ENCODE assay signal across 8 cellular contexts in the genomic region with DNA sequence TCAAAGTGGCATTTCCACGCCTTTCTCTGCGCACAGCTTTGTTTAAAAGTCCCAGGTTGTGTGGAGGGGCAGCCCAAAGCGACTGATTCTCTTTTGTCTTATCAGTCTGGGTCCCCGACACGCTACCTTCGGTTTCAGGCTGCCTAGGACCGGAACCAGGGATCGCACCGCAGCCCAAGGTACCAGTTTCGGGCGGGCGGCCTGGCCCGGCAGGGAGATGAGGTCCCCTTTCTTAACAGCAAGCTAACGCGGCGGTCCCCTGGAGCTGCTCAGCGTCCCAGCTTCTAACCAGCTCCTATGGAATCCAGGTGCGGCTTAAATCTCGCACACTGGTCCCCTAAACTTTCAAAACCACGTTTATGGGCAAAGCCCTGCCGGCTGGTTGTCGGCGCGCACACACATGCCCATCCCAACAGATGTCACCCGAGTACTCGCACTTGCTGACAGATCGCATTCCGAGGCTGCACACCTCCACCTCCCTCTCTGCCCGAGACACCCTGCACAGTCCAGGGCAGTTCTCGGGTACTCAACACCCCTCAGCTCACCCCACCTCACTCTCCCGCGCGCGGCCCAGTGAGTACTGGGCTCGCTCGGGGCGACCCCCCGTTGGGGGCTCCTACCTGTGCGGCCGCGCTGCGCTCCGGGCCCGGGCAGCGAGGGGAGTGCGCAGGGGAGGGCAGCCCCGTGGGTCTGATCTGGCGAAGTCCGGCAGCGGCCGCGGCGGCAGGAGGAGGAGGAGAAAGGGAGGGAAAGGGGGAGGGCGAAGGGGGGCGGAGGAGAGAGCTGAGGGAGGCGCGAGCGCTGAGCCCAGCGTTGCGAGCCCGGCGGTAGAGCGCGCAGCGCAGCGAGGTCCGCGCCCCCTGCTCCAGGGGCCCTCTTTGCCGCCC. TPM values are rescaled to one million over a fixed set of nuclear protein-coding genes. Genes with fewer than 3 reads are reported as not detected.
DNase-seq lines count a peak whose midpoint lies in the region; ATAC-seq and TF ChIP-seq lines count a peak whose summit lies in the region.

EFEMP1 (minus strand) TSS at position 692 of the 887 bp plus-strand sequence. CDS start 1,342 bp downstream, outside the sequence.

- 0 out of 2 replicates have a peak, but pooled peaks have one; percentile 1 for TF ChIP-seq RAD21 in IMR-90 (IDR thresholded peaks at IDR 0.05; ENCODE audit: low read length)

- H2AFZ ChIP-seq in IMR-90 (replicated peaks; ENCODE audit: low read length, poor library complexity): peak within 1 kb of the TSS; percentile 95

- H2BK15ac ChIP-seq in IMR-90 (ENCODE audit: low read depth, low read length): peak within 1 kb of the TSS; percentile 88; the same call in 1 of the 3 replicates

- TF ChIP-seq POLR2A in IMR-90 (IDR thresholded peaks at IDR 0.05; ENCODE audit: low read depth, low read length) (0 out of 2 replicates have a peak, but pooled peaks have one; percentile 28), prostate gland (IDR thresholded peaks at IDR 0.05) (peak; percentile 46)

- no peaks in the 10 kb centered on the region; the same call in 1 of the 2 replicates for H3K9me1 ChIP-seq in IMR-90 (ENCODE audit: insufficient read depth, low read length)

- peak within 1 kb of the TSS; percentile 38 for H2AK9ac ChIP-seq in IMR-90 (replicated peaks; ENCODE audit: low read depth, low read length, poor library complexity)

- in situ Hi-C loops in IMR-90 (cut with MboI; ENCODE audit: low sequenced_read_pairs): no loop called here

- no peaks in the 10 kb centered on the region for H4K20me1 ChIP-seq in IMR-90 (ENCODE audit: insufficient read depth, low read length)

- H3K27me3 ChIP-seq in IMR-90 (ENCODE audit: control insufficient read depth, insufficient read depth, low read length): peaks cover 4% of the 10 kb centered on the region; the same call in 1 of the 2 replicates
- H3K27me3 ChIP-seq in adipocyte (replicated peaks; ENCODE audit: control insufficient read depth, insufficient read depth, low read length): peaks cover 6% of the 10 kb centered on the region
- no peaks in the 10 kb centered on the region for H3K27me3 ChIP-seq in prostate gland (replicated peaks; ENCODE audit: insufficient read depth)

- H3K4me3 ChIP-seq in IMR-90 (ENCODE audit: insufficient read depth, low read depth, low read length): peak within 1 kb of the TSS; percentile 92
- peak within 1 kb of the TSS; percentile 94 for H3K4me3 ChIP-seq in adipocyte (ENCODE audit: low read length)
- peak within 1 kb of the TSS; percentile 51 to 58 for H3K4me3 ChIP-seq in prostate gland

- peak within 1 kb of the TSS; percentile 99 for H3K4me2 ChIP-seq in IMR-90 (ENCODE audit: low read depth, low read length)

- H3K4ac ChIP-seq in IMR-90 (ENCODE audit: low read depth, low read length): peak within 1 kb of the TSS; percentile 76

- H4K8ac ChIP-seq in IMR-90 (ENCODE audit: low read depth in 2 of 2, low read length in 2 of 2): peak within 1 kb of the TSS; percentile 25 to 63; a peak in 2 of 4 replicates

- peak within 1 kb of the TSS; percentile 30 for H3K56ac ChIP-seq in IMR-90 (ENCODE audit: extremely low read depth, insufficient read depth, low read length)

- CTCF ChIA-PET in IMR-90 (lab: Yijun Ruan, JAX): no interaction called here

- WGBS in IMR-90 (ENCODE audit: extremely low coverage in 2 of 2, insufficient read length in 1 of 2), 2 experiments: 2% methylated on average over 25 of the region's 69 CpGs; no CpG with 5 or more reads in 1 of the 2 experiments
- WGBS in prostate gland: 1% methylated on average over 55 of the region's 69 CpGs

- H2AK5ac ChIP-seq in IMR-90 (ENCODE audit: low read depth, low read length): peak within 1 kb of the TSS; percentile 92

- peak within 1 kb of the TSS; percentile 71 for H2BK5ac ChIP-seq in IMR-90 (ENCODE audit: low read depth, low read length, poor library complexity, severe bottlenecking)

- peak within 1 kb of the TSS; percentile 43 for H4K5ac ChIP-seq in IMR-90 (ENCODE audit: low read depth, low read length)

- dilution Hi-C loops in IMR-90 (cut with HindIII; ENCODE audit: low sequenced_read_pairs, unreplicated experiment): no loop called here

- peak; percentile 2 for DNase-seq in activated CD4-positive, alpha-beta T cell treated with anti-CD3 and anti-CD28 coated beads, Interleukin-2, amount 50 U/mL, for 48 hours
- DNase-seq in activated CD4-positive, alpha-beta T cell treated with anti-CD3 and anti-CD28 coated beads, Interleukin-2, amount 50 U/mL, for 1 hour: no peak
- DNase-seq in IMR-90: peak; percentile 62
- peak; percentile 80 for DNase-seq in adipocyte (ENCODE audit: low read depth)
- peak; percentile 80 for DNase-seq in left cardiac atrium
- peak; percentile 77 for DNase-seq in prostate gland (ENCODE audit: low spot score)
- no peak for DNase-seq in T1000 (lab: John Stamatoyannopoulos, UW)
- DNase-seq in activated effector memory CD4-positive, alpha-beta T cell treated with anti-CD3 and anti-CD28 coated beads, Interleukin-2, amount 50 U/mL, for 16 hours: no peak

- peak within 1 kb of the TSS; percentile 73 for H2BK20ac ChIP-seq in IMR-90 (ENCODE audit: low read depth, low read length)

- H3K27ac ChIP-seq in IMR-90 (ENCODE audit: insufficient read depth, low read length) (peak within 1 kb of the TSS; percentile 86), prostate gland (peak within 1 kb of the TSS; percentile 71 to 72)

- H3K14ac ChIP-seq in IMR-90 (replicated peaks; ENCODE audit: low read depth, low read length): peak within 1 kb of the TSS; percentile 93

- H3K79me1 ChIP-seq in IMR-90 (ENCODE audit: low read depth in 1 of 2, low read length in 2 of 2): peaks cover 20 to 29% of the 10 kb centered on the region in 2 experiments

- H2BK120ac ChIP-seq in IMR-90 (ENCODE audit: low read depth, low read length): peak within 1 kb of the TSS; percentile 95

- peak within 1 kb of the TSS; percentile 70 for H4K91ac ChIP-seq in IMR-90 (ENCODE audit: insufficient read depth, low read depth, low read length)

- H3K4me1 ChIP-seq in IMR-90 (ENCODE audit: control insufficient read depth, insufficient read depth, low read length) (no peaks in the 10 kb centered on the region; the same call in 1 of the 2 replicates), adipocyte (ENCODE audit: control insufficient read depth, insufficient read depth, low read length) (peaks cover 24% of the 10 kb centered on the region), prostate gland (replicated peaks) (no peaks in the 10 kb centered on the region)

- H3K36me3 ChIP-seq in IMR-90 (ENCODE audit: control insufficient read depth, insufficient read depth, low read length) (peaks cover 8% of the 10 kb centered on the region), adipocyte (ENCODE audit: control insufficient read depth, insufficient read depth, low read length, severe bottlenecking) (peaks cover 24% of the 10 kb centered on the region), prostate gland (no peaks in the 10 kb centered on the region)

- BruUV-seq in IMR-90 (replicated peaks; lab: Mats Ljungman, UMichigan): no TSS peak

- H3K9me3 ChIP-seq in IMR-90 (ENCODE audit: control insufficient read depth, insufficient read depth, low read length) (no peaks in the 10 kb centered on the region), adipocyte (ENCODE audit: control insufficient read depth, low read length) (no peaks in the 10 kb centered on the region), prostate gland (no peaks in the 10 kb centered on the region)

- peak within 1 kb of the TSS; percentile 97 for H3K23ac ChIP-seq in IMR-90 (ENCODE audit: low read depth, low read length)

- TF ChIP-seq CTCF in IMR-90 (conservative IDR thresholded peaks at IDR 0.05; ENCODE audit: low read depth, low read length) (no peak), prostate gland (IDR thresholded peaks at IDR 0.05) (peak in 1 of 4 experiments; percentile 16)

- POLR2A ChIA-PET in IMR-90 (lab: Charles Lee; ENCODE audit: unreplicated experiment): no interaction called here

- peak; percentile 94 for ATAC-seq in IMR-90 (ENCODE audit: low read depth)
- peak; percentile 94 to 96 for ATAC-seq in left cardiac atrium

- intact Hi-C loops in IMR-90 (cut with micrococcal nuclease): loop anchor here (2.0 to 5.0 kb wide), 6 partner anchors 36 to 153 kb away; no protein-coding TSS in a partner anchor
- intact Hi-C loops in left cardiac atrium (cut with DNase I): no loop called here
- intact Hi-C loops in prostate gland (cut with DNase I): no loop called here

- H3K9ac ChIP-seq in IMR-90 (ENCODE audit: low read depth, low read length) (peak within 1 kb of the TSS; percentile 99), adipocyte (ENCODE audit: low read length) (peak within 1 kb of the TSS; percentile 95)

- H3K18ac ChIP-seq in IMR-90 (ENCODE audit: low read depth, low read length): peak within 1 kb of the TSS; percentile 96

TF ChIP-seq in IMR-90, 13 proteins besides CTCF, POLR2A, EP300 and RAD21:
- TF ChIP-seq CEBPB (IDR thresholded peaks at IDR 0.05; ENCODE audit: low read depth, low read length) (no peak), MXI1 (IDR thresholded peaks at IDR 0.05; ENCODE audit: borderline replicate concordance, low read depth, low read length) (0 out of 2 replicates have a peak, but pooled peaks have one; percentile 8), MAZ (IDR thresholded peaks at IDR 0.05; ENCODE audit: borderline replicate concordance, low read depth, low read length) (peak; percentile 78; the same call in 1 of the 2 replicates)

RNA-seq across cellular contexts. Expression of gene EFEMP1, which starts in this region (rescaled TPM):
- total RNA-seq in IMR-90 (2012; rRNA removed) (164 and 214 TPM in 2 replicates), left cardiac atrium (100 to 1,000 TPM; 171 to 261 TPM), prostate gland (100 to 1,000 TPM in 1 of 2 donors, 10 to 100 TPM in 1; 46.3 to 109 TPM)
- polyA plus RNA-seq in IMR-90 (2012; rRNA removed): 198 and 219 TPM in 2 replicates
- polyA plus RNA-seq in IMR-90 (2012; cell fraction: cytosol; rRNA removed): 314 and 322 TPM in 2 replicates
- 132 and 323 TPM in 2 replicates for polyA plus RNA-seq in IMR-90 (2012; cell fraction: nucleus; rRNA removed; ENCODE audit: low replicate concordance)

Comparison
In these comparisons a context has a peak if more than half of its experiments do, and no peak if none do; other contexts are left out.
1. DNase-seq: peak in activated CD4-positive, alpha-beta T cell treated with anti-CD3 and anti-CD28 coated beads, Interleukin-2, amount 50 U/mL, for 48 hours (2 of 2), IMR-90 (single experiment), adipocyte (single experiment), left cardiac atrium (single experiment) and prostate gland (single experiment); none in activated CD4-positive, alpha-beta T cell treated with anti-CD3 and anti-CD28 coated beads, Interleukin-2, amount 50 U/mL, for 1 hour (single experiment), T1000 (single experiment) and activated effector memory CD4-positive, alpha-beta T cell treated with anti-CD3 and anti-CD28 coated beads, Interleukin-2, amount 50 U/mL, for 16 hours (single experiment).
2. Peak in every context shown above with its lines, with median percentiles within 50 percentile points of each other: H3K4me3 ChIP-seq.